ENCODE assay signal across 23 cellular contexts in the genomic region with DNA sequence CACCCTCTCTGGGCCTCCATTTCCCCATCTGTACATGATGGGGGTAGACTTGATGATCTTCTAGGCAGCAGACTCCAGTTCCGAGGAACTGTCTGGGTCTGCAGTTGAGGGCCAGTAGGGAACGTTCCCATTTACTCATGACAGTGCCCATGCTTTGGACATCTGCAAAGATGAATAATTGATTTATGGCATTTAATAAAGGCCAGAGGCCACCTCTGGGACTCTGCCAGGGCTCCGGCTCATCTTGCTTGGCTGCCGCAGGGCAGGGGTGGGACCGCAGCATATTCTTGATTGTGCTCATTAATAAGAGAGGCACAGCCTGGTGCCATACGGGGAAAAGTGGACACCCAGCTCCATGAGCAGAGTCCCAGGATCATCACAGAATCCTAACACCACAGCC.
"Had no signal": no experiment of that assay in that cellular context is flagged by ENCODE, and none has a peak within 500 bp of the region (broad histone marks: within the 10 kb centered on the region; RNA-seq: fewer than 3 reads in every experiment).

No MANE protein-coding gene starts in this region.

- H3K27me3 ChIP-seq: breast epithelium, colonic mucosa, ovary, right atrium auricular region, tibial artery had no signal

- H3K36me3 ChIP-seq: breast epithelium, colonic mucosa, left ventricle myocardium inferior, ovary, prostate gland, right atrium auricular region, tibial artery had no signal

- H3K27ac ChIP-seq: breast epithelium, colonic mucosa, epithelial cell of prostate, left ventricle myocardium inferior, ovary, prostate gland, right atrium auricular region, tibial artery had no signal

- DNase-seq: activated CD8-positive, alpha-beta memory T cell treated with anti-CD3 and anti-CD28 coated beads for 24 hours; activated CD8-positive, alpha-beta memory T cell treated with anti-CD3 and anti-CD28 coated beads, Interleukin-2, amount 50 U/mL, for 4 hours; activated T-cell treated with anti-CD3 and anti-CD28 coated beads, Interleukin-2, amount 50 U/mL, for 24 hours; amniotic stem cell; colonic mucosa; endodermal cell; foreskin melanocyte; left ventricle myocardium inferior; mammary epithelial cell; naive thymus-derived CD8-positive, alpha-beta T cell; ovary; stimulated activated CD4-positive, alpha-beta T cell treated with anti-CD3 and anti-CD28 coated beads, Interleukin-12 subunit alpha, Interleukin-12 subunit beta, amount 100 ng/mL, for 4 hours; stimulated activated naive CD8-positive, alpha-beta T cell treated with anti-CD3 and anti-CD28 coated beads, Interleukin-15, amount 100 ng/mL, for 72 hours; T-helper 1 cell; tibial artery had no signal

- H3K4me3 Mint-ChIP-seq: activated naive CD8-positive, alpha-beta T cell; activated T-cell treated with anti-CD3 and anti-CD28 coated beads, Interleukin-2, amount 50 U/mL, for 24 hours; activated T-helper 17 cell treated with anti-CD3 and anti-CD28 coated beads, Interleukin-2, amount 50 U/mL, for 72 hours; endodermal cell; mesothelial cell of epicardium; naive thymus-derived CD8-positive, alpha-beta T cell; stimulated activated effector memory CD8-positive, alpha-beta T cell treated with anti-CD3 and anti-CD28 coated beads, Interleukin-12 subunit alpha, Interleukin-12 subunit beta, amount 100 ng/mL, for 72 hours; stimulated activated naive CD8-positive, alpha-beta T cell treated with anti-CD3 and anti-CD28 coated beads, Interleukin-15, amount 100 ng/mL, for 72 hours had no signal

- H3K27me3 Mint-ChIP-seq: activated naive CD8-positive, alpha-beta T cell; activated T-cell treated with anti-CD3 and anti-CD28 coated beads, Interleukin-2, amount 50 U/mL, for 24 hours; activated T-helper 17 cell treated with anti-CD3 and anti-CD28 coated beads, Interleukin-2, amount 50 U/mL, for 72 hours; naive thymus-derived CD8-positive, alpha-beta T cell; stimulated activated naive CD8-positive, alpha-beta T cell treated with anti-CD3 and anti-CD28 coated beads, Interleukin-15, amount 100 ng/mL, for 72 hours had no signal

- H3K36me3 Mint-ChIP-seq: activated naive CD8-positive, alpha-beta T cell; mesothelial cell of epicardium; stimulated activated effector memory CD8-positive, alpha-beta T cell treated with anti-CD3 and anti-CD28 coated beads, Interleukin-12 subunit alpha, Interleukin-12 subunit beta, amount 100 ng/mL, for 72 hours had no signal

- H3K9me3 Mint-ChIP-seq: activated T-cell treated with anti-CD3 and anti-CD28 coated beads, Interleukin-2, amount 50 U/mL, for 24 hours; activated T-helper 17 cell treated with anti-CD3 and anti-CD28 coated beads, Interleukin-2, amount 50 U/mL, for 72 hours; endodermal cell; mesothelial cell of epicardium; naive thymus-derived CD8-positive, alpha-beta T cell; stimulated activated effector memory CD8-positive, alpha-beta T cell treated with anti-CD3 and anti-CD28 coated beads, Interleukin-12 subunit alpha, Interleukin-12 subunit beta, amount 100 ng/mL, for 72 hours; stimulated activated naive CD8-positive, alpha-beta T cell treated with anti-CD3 and anti-CD28 coated beads, Interleukin-15, amount 100 ng/mL, for 72 hours had no signal

- H3K4me1 ChIP-seq: breast epithelium, colonic mucosa, prostate gland, tibial artery had no signal

- H3K4me3 ChIP-seq: breast epithelium, colonic mucosa, left ventricle myocardium inferior, ovary, prostate gland, right atrium auricular region, tibial artery had no signal

- H3K4me1 Mint-ChIP-seq: stimulated activated effector memory CD8-positive, alpha-beta T cell treated with anti-CD3 and anti-CD28 coated beads, Interleukin-12 subunit alpha, Interleukin-12 subunit beta, amount 100 ng/mL, for 72 hours; stimulated activated naive CD8-positive, alpha-beta T cell treated with anti-CD3 and anti-CD28 coated beads, Interleukin-15, amount 100 ng/mL, for 72 hours had no signal

- H3K9me3 ChIP-seq: breast epithelium, colonic mucosa, left ventricle myocardium inferior, ovary, prostate gland, right atrium auricular region, tibial artery had no signal

- ATAC-seq: activated T-helper 17 cell treated with anti-CD3 and anti-CD28 coated beads, Interleukin-2, amount 50 U/mL, for 72 hours; naive thymus-derived CD8-positive, alpha-beta T cell; stimulated activated effector memory CD8-positive, alpha-beta T cell treated with anti-CD3 and anti-CD28 coated beads, Interleukin-12 subunit alpha, Interleukin-12 subunit beta, amount 100 ng/mL, for 72 hours; stimulated activated naive CD8-positive, alpha-beta T cell treated with anti-CD3 and anti-CD28 coated beads, Interleukin-15, amount 100 ng/mL, for 72 hours had no signal

- H3K27ac Mint-ChIP-seq: activated naive CD8-positive, alpha-beta T cell; activated T-cell treated with anti-CD3 and anti-CD28 coated beads, Interleukin-2, amount 50 U/mL, for 24 hours; activated T-helper 17 cell treated with anti-CD3 and anti-CD28 coated beads, Interleukin-2, amount 50 U/mL, for 72 hours; mesothelial cell of epicardium; stimulated activated effector memory CD8-positive, alpha-beta T cell treated with anti-CD3 and anti-CD28 coated beads, Interleukin-12 subunit alpha, Interleukin-12 subunit beta, amount 100 ng/mL, for 72 hours; stimulated activated naive CD8-positive, alpha-beta T cell treated with anti-CD3 and anti-CD28 coated beads, Interleukin-15, amount 100 ng/mL, for 72 hours had no signal
